In genomic region chr4:41620594-41621256, GRCh38 we compare ENCODE assay signal across 12 cellular contexts.
DNase-seq lines count a peak whose midpoint lies in the region; ATAC-seq lines count a peak whose summit lies in the region.
"Had no signal": no experiment of that assay in that cellular context is flagged by ENCODE, and none has a peak within 500 bp of the region (broad histone marks: within the 10 kb centered on the region; RNA-seq: fewer than 3 reads in every experiment).

No MANE protein-coding gene starts in this region.

- DNase-seq in left cardiac atrium (peak; percentile 40), cardiac septum (ENCODE audit: low spot score) (no peak), NCI-H69 (lab: John Stamatoyannopoulos, UW) (peak; percentile 27), iPS-NIHi7 (ENCODE audit: extremely low spot score) (peak; percentile 43), SK-N-DZ (ENCODE audit: low spot score) (no peak), AML-193 (lab: John Stamatoyannopoulos, UW) (no peak), A172 (ENCODE audit: low spot score) (no peak)
- DNase-seq: ACHN; activated CD4-positive, CD25-positive, alpha-beta regulatory T cell; sigmoid colon; stimulated activated CD4-positive, alpha-beta T cell treated with anti-CD3 and anti-CD28 coated beads, Interleukin-4, amount 100 ng/mL, for 24 hours had no signal

- intact Hi-C loops in left cardiac atrium (cut with DNase I) = no loop called here
- intact Hi-C loops in cardiac septum (cut with DNase I) = no loop called here

- ATAC-seq in left cardiac atrium = peak in 1 of 2 donors; percentile 41
- ATAC-seq in HG03025 (IDR thresholded peaks at IDR 0.05; ENCODE audit: low FRiP score, unreplicated experiment) = no peak

Comparison
In these comparisons a context has a peak if more than half of its experiments do, and no peak if none do; other contexts are left out.
1. DNase-seq: peak in left cardiac atrium (single experiment), NCI-H69 (single experiment) and iPS-NIHi7 (single experiment); none in cardiac septum (single experiment), SK-N-DZ (single experiment), AML-193 (0 of 2) and A172 (single experiment).